19 cellular contexts compared by ENCODE assay signal in genomic region chr1:20448626-20449215, GRCh38. TPM values are rescaled to one million over a fixed set of nuclear protein-coding genes. Genes with fewer than 3 reads are reported as not detected.
A peak's percentile ranks its signal among the peaks of the same experiment; 100 is the strongest.
DNase-seq lines count a peak whose midpoint lies in the region; TF ChIP-seq lines count a peak whose summit lies in the region.
"Had no signal": no experiment of that assay in that cellular context is flagged by ENCODE, and none has a peak within 500 bp of the region (broad histone marks: within the 10 kb centered on the region; RNA-seq: fewer than 3 reads in every experiment).

No MANE protein-coding gene starts in this region.

- H3K4me3 ChIP-seq in dorsolateral prefrontal cortex (peak overlapping the region in 10 of 59 donors; percentile 0 to 23 (median 8)), esophagus squamous epithelium (no peak overlapping the region)
- H3K4me3 ChIP-seq: BLaER1 treated with 17β-estradiol and CSF1 and Interleukin-3, amounts not matched to agents 10 nM and 100 nM; tibial artery had no signal

- no peaks in the 10 kb centered on the region for H3K36me3 ChIP-seq in esophagus squamous epithelium
- H3K36me3 ChIP-seq: BLaER1 treated with 17β-estradiol and CSF1 and Interleukin-3, amounts not matched to agents 10 nM and 100 nM; tibial artery had no signal

- TF ChIP-seq CTCF in dorsolateral prefrontal cortex (IDR thresholded peaks at IDR 0.05 in 54 of 56, conservative IDR thresholded peaks at IDR 0.05 in 2 of 56; ENCODE audit: low read depth in 1 of 56, partially characterized antibody in 56 of 56): no peak
- TF ChIP-seq CTCF in esophagus squamous epithelium (IDR thresholded peaks at IDR 0.05): no peak

- peak overlapping the region; percentile 36 to 97 (median 88) for H3K27ac ChIP-seq in dorsolateral prefrontal cortex
- peak overlapping the region; percentile 91 for H3K27ac ChIP-seq in temporal lobe (ENCODE audit: low read depth, low read length)
- H3K27ac ChIP-seq in esophagus squamous epithelium: no peak overlapping the region
- H3K27ac ChIP-seq: BLaER1 treated with 17β-estradiol and CSF1 and Interleukin-3, amounts not matched to agents 10 nM and 100 nM; KMS-11; parathyroid adenoma; tibial artery had no signal

- DNase-seq in NCI-H1417 (lab: John Stamatoyannopoulos, UW) (peak in 2 of 3 experiments; percentile 32 to 52), NCI-H1417 treated with DMSO at 0.1 percent for 48 hours (lab: John Stamatoyannopoulos, UW) (no peak), dorsolateral prefrontal cortex (peak in 8 of 10 donors; percentile 50 to 89 (median 72)), medulla oblongata (ENCODE audit: extremely low spot score) (peak; percentile 47), esophagus squamous epithelium (lab: John Stamatoyannopoulos, UW) (no peak), NK-92 (lab: John Stamatoyannopoulos, UW; ENCODE audit: unreplicated experiment) (no peak), KBM-7 (no peak)
- DNase-seq: 8988T; activated naive CD8-positive, alpha-beta T cell treated with anti-CD3 and anti-CD28 coated beads, Interleukin-2, amount 10 ng/mL, durations not matched to agents 7 days and 5 days; activated T-cell treated with anti-CD3 and anti-CD28 coated beads, Interleukin-2, amount 50 U/mL, for 72 hours; effector CD8-positive, alpha-beta T cell; left cardiac atrium; NCI-H1092; Right ventricle myocardium superior; tibial artery had no signal

- TF ChIP-seq POLR2A in esophagus squamous epithelium (IDR thresholded peaks at IDR 0.05): no peak

- H3K9me3 ChIP-seq in esophagus squamous epithelium: no peaks in the 10 kb centered on the region
- H3K9me3 ChIP-seq: BLaER1 treated with 17β-estradiol and CSF1 and Interleukin-3, amounts not matched to agents 10 nM and 100 nM; tibial artery had no signal

- in situ Hi-C loops in KBM-7 (cut with MboI; ENCODE audit: low pct_unique_long_range_greater_than_20kb, low sequenced_read_pairs): no loop called here

- no peaks in the 10 kb centered on the region for H3K4me1 ChIP-seq in esophagus squamous epithelium
- H3K4me1 ChIP-seq: parathyroid adenoma, tibial artery had no signal

- H3K27me3 ChIP-seq in dorsolateral prefrontal cortex (no peaks in the 10 kb centered on the region), esophagus squamous epithelium (peaks cover 0 to 62% (median 0%) of the 10 kb centered on the region in 4 donors)
- H3K27me3 ChIP-seq: BLaER1 treated with 17β-estradiol and CSF1 and Interleukin-3, amounts not matched to agents 10 nM and 100 nM had no signal

- intact Hi-C loops in dorsolateral prefrontal cortex (cut with DNase I) (loop anchor here (2.0 to 5.0 kb wide), 3 partner anchors 14 to 39 kb away; partner anchors contain the start of gene CAMK2N1 (in 1 of the 2)), esophagus squamous epithelium (cut with DNase I) (no loop called here)

- 36% methylated on average over 6 of the region's 10 CpGs; no CpG with 5 or more reads in 1 of the 2 donors for WGBS in esophagus squamous epithelium, 2 donors

RNA-seq across cellular contexts. Expression of gene CAMK2N1, which starts 37.3 kb away (rescaled TPM):
- total RNA-seq in dorsolateral prefrontal cortex (100 to 1,000 TPM; 248 to 798 (median 441) TPM), temporal lobe (74.3 TPM), esophagus squamous epithelium (10 to 100 TPM in 1 of 4 donors, 1 to 10 TPM in 3; 3.1 to 12.8 (median 6.8) TPM)

RNA-seq across cellular contexts. Expression of gene MUL1, which starts 59.2 kb away (rescaled TPM):
- total RNA-seq in dorsolateral prefrontal cortex (10 to 100 TPM; 16.4 to 29.4 (median 23.6) TPM), temporal lobe (17.9 TPM), esophagus squamous epithelium (10 to 100 TPM; 19.0 to 35.6 (median 26.2) TPM)

Comparison
In these comparisons a context has a peak if more than half of its experiments do, and no peak if none do; other contexts are left out.
1. DNase-seq: peak in NCI-H1417 (2 of 3), dorsolateral prefrontal cortex (8 of 10) and medulla oblongata (single experiment); none in NCI-H1417 treated with DMSO at 0.1 percent for 48 hours (single experiment), esophagus squamous epithelium (single experiment), NK-92 (single experiment) and KBM-7 (single experiment).
2. H3K27ac ChIP-seq: peak in dorsolateral prefrontal cortex (59 of 59) and temporal lobe (single experiment); none in esophagus squamous epithelium (0 of 4).